Comparison of ENCODE assay signal across 18 cellular contexts in the genomic region with DNA sequence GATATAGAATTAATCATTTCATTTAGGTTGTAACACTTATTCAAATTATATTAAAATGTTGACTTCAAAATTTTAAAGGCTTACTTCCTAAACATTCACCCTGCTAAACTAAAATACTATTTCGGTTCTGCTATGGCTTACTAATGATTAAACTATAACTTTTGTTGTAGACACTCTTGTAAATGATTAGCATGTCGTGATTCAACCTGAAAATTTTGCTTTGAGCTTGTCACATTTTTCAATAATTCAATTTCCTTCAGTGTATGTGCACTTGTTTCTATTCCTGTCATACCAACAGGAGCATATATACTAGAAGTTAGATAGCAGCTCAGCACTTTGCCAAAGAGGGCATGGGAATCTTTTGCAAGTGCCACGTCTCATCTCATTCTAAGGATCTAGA.
DNase-seq lines count a peak whose midpoint lies in the region; ATAC-seq, FAIRE-seq and TF ChIP-seq lines count a peak whose summit lies in the region.
"Had no signal": no experiment of that assay in that cellular context is flagged by ENCODE, and none has a peak within 500 bp of the region (broad histone marks: within the 10 kb centered on the region; RNA-seq: fewer than 3 reads in every experiment).

No MANE protein-coding gene starts in this region.

- intact Hi-C loops in kidney (cut with DNase I) = no loop called here

- no peak for TF ChIP-seq CTCF in kidney (IDR thresholded peaks at IDR 0.05; ENCODE audit: borderline replicate concordance, extremely low read depth, insufficient read depth)

- H3K27ac Mint-ChIP-seq in natural killer cell treated with Interleukin-12 subunit alpha and Interleukin-12 subunit beta and Interleukin-15 and Interleukin-18, amount 100 ng/mL, for 72 hours = no peak overlapping the region
- H3K27ac Mint-ChIP-seq: activated naive CD8-positive, alpha-beta T cell; nephron progenitor cell had no signal

- no peak overlapping the region for H3K27ac ChIP-seq in kidney (ENCODE audit: low read depth in 2 of 2, low read length in 2 of 2)
- H3K27ac ChIP-seq: right lobe of liver, VCaP had no signal

- no peaks in the 10 kb centered on the region for H3K4me1 Mint-ChIP-seq in natural killer cell treated with Interleukin-12 subunit alpha and Interleukin-12 subunit beta and Interleukin-15 and Interleukin-18, amount 100 ng/mL, for 72 hours (ENCODE audit: low read depth in 2 of 2)

- H3K27me3 Mint-ChIP-seq in natural killer cell treated with Interleukin-12 subunit alpha and Interleukin-12 subunit beta and Interleukin-15 and Interleukin-18, amount 100 ng/mL, for 72 hours = no peaks in the 10 kb centered on the region
- H3K27me3 Mint-ChIP-seq: activated naive CD8-positive, alpha-beta T cell had no signal

- no peaks in the 10 kb centered on the region for H3K9me3 ChIP-seq in kidney (ENCODE audit: control insufficient read depth in 1 of 2, low read length in 2 of 2)
- H3K9me3 ChIP-seq: right lobe of liver had no signal

- H3K4me1 ChIP-seq in kidney (ENCODE audit: control insufficient read depth in 1 of 2, insufficient read depth in 1 of 2, low read depth in 1 of 2, low read length in 2 of 2) = no peaks in the 10 kb centered on the region
- H3K4me1 ChIP-seq: right lobe of liver had no signal

- no peak for DNase-seq in natural killer cell treated with Interleukin-12 subunit alpha and Interleukin-12 subunit beta and Interleukin-15 and Interleukin-18, amount 100 ng/mL, for 72 hours (ENCODE audit: low spot score)
- DNase-seq in NOMO-1 treated with DMSO at 0.1 percent for 48 hours (lab: John Stamatoyannopoulos, UW; ENCODE audit: unreplicated experiment) (no peak), kidney (no peak), NCI-H1694 treated with DMSO at 0.1 percent for 48 hours (lab: John Stamatoyannopoulos, UW) (no peak)
- DNase-seq: central memory CD4-positive, alpha-beta T cell; glutamatergic neuron; nephron progenitor cell; right lobe of liver; stimulated activated naive CD4-positive, alpha-beta T cell had no signal

- FAIRE-seq in kidney (lab: Jason Lieb, UNC) = no peak
- FAIRE-seq: H54, urothelium cell line had no signal

- no peaks in the 10 kb centered on the region for H3K36me3 ChIP-seq in kidney (ENCODE audit: control insufficient read depth in 1 of 2, insufficient read depth in 2 of 2, low read length in 2 of 2)
- H3K36me3 ChIP-seq: right lobe of liver had no signal

- no peak overlapping the region for H3K4me3 ChIP-seq in kidney (ENCODE audit: low read length in 2 of 2)
- H3K4me3 ChIP-seq: right lobe of liver had no signal

- no peaks in the 10 kb centered on the region for H3K36me3 Mint-ChIP-seq in natural killer cell treated with Interleukin-12 subunit alpha and Interleukin-12 subunit beta and Interleukin-15 and Interleukin-18, amount 100 ng/mL, for 72 hours
- H3K36me3 Mint-ChIP-seq: activated naive CD8-positive, alpha-beta T cell had no signal

- ATAC-seq in GM18520 (IDR thresholded peaks at IDR 0.05; ENCODE audit: unreplicated experiment) = peak; percentile 48
- peak; percentile 76 for ATAC-seq in GM21447 (IDR thresholded peaks at IDR 0.05; ENCODE audit: unreplicated experiment)
- peak; percentile 70 for ATAC-seq in HG02973 (IDR thresholded peaks at IDR 0.05; ENCODE audit: unreplicated experiment)
- peak; percentile 83 for ATAC-seq in HG03571 (IDR thresholded peaks at IDR 0.05; ENCODE audit: unreplicated experiment)
- no peak for ATAC-seq in natural killer cell treated with Interleukin-12 subunit alpha and Interleukin-12 subunit beta and Interleukin-15 and Interleukin-18, amount 100 ng/mL, for 72 hours
- ATAC-seq: right lobe of liver, SK-N-SH treated with all-trans-retinoic acid at 6 μM for 48 hours had no signal

- H3K4me3 Mint-ChIP-seq in natural killer cell treated with Interleukin-12 subunit alpha and Interleukin-12 subunit beta and Interleukin-15 and Interleukin-18, amount 100 ng/mL, for 72 hours = no peak overlapping the region
- H3K4me3 Mint-ChIP-seq: activated naive CD8-positive, alpha-beta T cell; nephron progenitor cell had no signal

- no peak overlapping the region for H3K9ac ChIP-seq in kidney (ENCODE audit: low read length in 2 of 2)

- H3K9me3 Mint-ChIP-seq in natural killer cell treated with Interleukin-12 subunit alpha and Interleukin-12 subunit beta and Interleukin-15 and Interleukin-18, amount 100 ng/mL, for 72 hours = peaks cover 3% of the 10 kb centered on the region
- H3K9me3 Mint-ChIP-seq: nephron progenitor cell had no signal

Comparison
In these comparisons a context has a peak if more than half of its experiments do, and no peak if none do; other contexts are left out.
1. ATAC-seq: peak in GM18520 (single experiment), GM21447 (single experiment), HG02973 (single experiment) and HG03571 (single experiment); none in natural killer cell treated with Interleukin-12 subunit alpha and Interleukin-12 subunit beta and Interleukin-15 and Interleukin-18, amount 100 ng/mL, for 72 hours (0 of 2).